8 cellular contexts compared by ENCODE assay signal in genomic region chr11:63766501-63767270, GRCh38. TPM values are rescaled to one million over a fixed set of nuclear protein-coding genes. Genes with fewer than 3 reads are reported as not detected.
DNase-seq lines count a peak whose midpoint lies in the region; ATAC-seq, FAIRE-seq and TF ChIP-seq lines count a peak whose summit lies in the region.

No MANE protein-coding gene starts in this region.

- peak overlapping the region; percentile 63; the same call in 2 of the 3 replicates for H3K4me3 ChIP-seq in A549
- H3K4me3 ChIP-seq in IMR-90 (ENCODE audit: insufficient read depth, low read depth, low read length) = peak overlapping the region; percentile 59
- peak overlapping the region; percentile 77 to 78 for H3K4me3 ChIP-seq in cardiac fibroblast (replicated peaks in 1 of 2; ENCODE audit: low read depth in 2 of 2, low read length in 2 of 2)
- peak overlapping the region; percentile 67 to 94 for H3K4me3 ChIP-seq in muscle layer of duodenum (ENCODE audit: low read depth in 1 of 2, low read length in 2 of 2)
- H3K4me3 ChIP-seq in left lung = peak overlapping the region in 1 of 2 donors; percentile 79

- CTCF ChIA-PET in A549 (lab: Yijun Ruan, JAX) (interaction anchor here (1.0 to 4.3 kb wide), 12 partner anchors 9 to 383 kb away, joined by 3 to 32 read pairs (median 6); partner anchors contain the start of gene SPINDOC), IMR-90 (lab: Yijun Ruan, JAX) (interaction anchor here (1.4 kb wide), 1 partner anchor 70 kb away, joined by 4 read pairs; no protein-coding TSS in a partner anchor)

- H3K14ac ChIP-seq in IMR-90 (replicated peaks; ENCODE audit: low read depth, low read length) = no peak overlapping the region

- peak overlapping the region; percentile 82 for H3K4me2 ChIP-seq in A549
- H3K4me2 ChIP-seq in IMR-90 (ENCODE audit: low read depth, low read length) = peak overlapping the region; percentile 75

- peak overlapping the region in 1 of 2 experiments; percentile 99; a peak in 1 of 6 replicates for H3K27ac ChIP-seq in A549
- peak overlapping the region; percentile 11; the same call in 1 of the 2 replicates for H3K27ac ChIP-seq in IMR-90 (ENCODE audit: insufficient read depth, low read length)
- H3K27ac ChIP-seq in muscle layer of duodenum (ENCODE audit: low read length) = peak overlapping the region; percentile 13
- H3K27ac ChIP-seq in left lung = no peak overlapping the region

- TF ChIP-seq EP300 in A549 (IDR thresholded peaks at IDR 0.05) = no peak

- TF ChIP-seq RAD21 in A549 (conservative IDR thresholded peaks at IDR 0.05 in 1 of 2, IDR thresholded peaks at IDR 0.05 in 1 of 2) (no peak), IMR-90 (IDR thresholded peaks at IDR 0.05; ENCODE audit: low read length) (no peak)

- dilution Hi-C loops in IMR-90 (cut with HindIII; ENCODE audit: low sequenced_read_pairs, unreplicated experiment) = no loop called here

- DNase-seq in A549 (ENCODE audit: low read depth in 1 of 2, low spot score in 1 of 2) (no peak), IMR-90 (no peak), cardiac fibroblast (ENCODE audit: low read depth in 2 of 2) (no peak), left lung (no peak)
- no peak for DNase-seq in stimulated activated CD4-positive, alpha-beta T cell treated with anti-CD3 and anti-CD28 coated beads, Interleukin-12 subunit alpha, Interleukin-12 subunit beta, amount 100 ng/mL, for 4 hours

- H3K4ac ChIP-seq in IMR-90 (ENCODE audit: low read depth, low read length) = peak overlapping the region; percentile 6; the same call in 1 of the 2 replicates

- no peak overlapping the region for H2BK120ac ChIP-seq in IMR-90 (ENCODE audit: low read depth, low read length)

- no peak overlapping the region; a peak in 1 of 4 replicates for H4K8ac ChIP-seq in IMR-90 (ENCODE audit: low read depth in 2 of 2, low read length in 2 of 2)

- H3K9me1 ChIP-seq in IMR-90 (ENCODE audit: insufficient read depth, low read length) = peaks cover 5% of the 10 kb centered on the region; the same call in 1 of the 2 replicates

- H2AFZ ChIP-seq in IMR-90 (replicated peaks; ENCODE audit: low read length, poor library complexity) = no peak overlapping the region

- H3K9ac ChIP-seq in IMR-90 (ENCODE audit: low read depth, low read length) = peak overlapping the region; percentile 48

- H4K91ac ChIP-seq in IMR-90 (ENCODE audit: insufficient read depth, low read depth, low read length) = no peak overlapping the region

- no peaks in the 10 kb centered on the region for H3K9me3 ChIP-seq in A549
- H3K9me3 ChIP-seq in IMR-90 (ENCODE audit: control insufficient read depth, insufficient read depth, low read length) = no peaks in the 10 kb centered on the region
- no peaks in the 10 kb centered on the region for H3K9me3 ChIP-seq in muscle layer of duodenum (ENCODE audit: control insufficient read depth in 1 of 2, low read length in 2 of 2)
- H3K9me3 ChIP-seq in left lung = no peaks in the 10 kb centered on the region

- intact Hi-C loops in IMR-90 (cut with micrococcal nuclease) (no loop called here), left lung (cut with DNase I) (loop anchor here in 1 of 2 donors (10.0 kb wide), 1 partner anchor 178 kb away; no protein-coding TSS in a partner anchor)

- no peak for FAIRE-seq in A549 (lab: Jason Lieb, UNC)

- H3K79me1 ChIP-seq in IMR-90 (ENCODE audit: low read depth in 1 of 2, low read length in 2 of 2) = peaks cover 10 to 40% of the 10 kb centered on the region in 2 experiments

- H2AK5ac ChIP-seq in IMR-90 (ENCODE audit: low read depth, low read length) = no peak overlapping the region

- POLR2A ChIA-PET in A549 (lab: Yijun Ruan, JAX) = interaction anchor here (1.4 kb wide), 1 partner anchor 95 kb away, joined by 4 read pairs; the partner anchor contains the start of gene ATL3
- POLR2A ChIA-PET in IMR-90 (lab: Charles Lee; ENCODE audit: unreplicated experiment) = interaction anchor here (0.6 kb wide), 1 partner anchor 1468 kb away, joined by 8 read pairs; the partner anchor contains the start of gene SCGB1D4

- BruUV-seq in IMR-90 (replicated peaks; lab: Mats Ljungman, UMichigan) = no TSS peak

- in situ Hi-C loops in IMR-90 (cut with MboI; ENCODE audit: low sequenced_read_pairs) = loop anchor here (10.0 kb wide), 1 partner anchor 178 kb away; no protein-coding TSS in a partner anchor

- H3K36me3 ChIP-seq in IMR-90 (ENCODE audit: control insufficient read depth, insufficient read depth, low read length) (peaks cover 24% of the 10 kb centered on the region), muscle layer of duodenum (ENCODE audit: control insufficient read depth in 1 of 2, insufficient read depth in 2 of 2, low read length in 2 of 2) (no peaks in the 10 kb centered on the region), left lung (peaks cover 0 to 14% of the 10 kb centered on the region in 2 donors)

- TF ChIP-seq CTCF in A549 (IDR thresholded peaks at IDR 0.05) = no peak
- no peak for TF ChIP-seq CTCF in IMR-90 (conservative IDR thresholded peaks at IDR 0.05; ENCODE audit: low read depth, low read length)
- TF ChIP-seq CTCF in cardiac fibroblast (IDR thresholded peaks at IDR 0.05; ENCODE audit: low read depth, low read length) = no peak
- TF ChIP-seq CTCF in left lung (IDR thresholded peaks at IDR 0.05) = no peak

- peaks cover 25% of the 10 kb centered on the region for H4K20me1 ChIP-seq in IMR-90 (ENCODE audit: insufficient read depth, low read length)

- H2BK20ac ChIP-seq in IMR-90 (ENCODE audit: low read depth, low read length) = no peak overlapping the region

- no peak overlapping the region for H2BK15ac ChIP-seq in IMR-90 (ENCODE audit: low read depth, low read length)

- H3K23ac ChIP-seq in IMR-90 (ENCODE audit: low read depth, low read length) = peak overlapping the region; percentile 5; the same call in 1 of the 2 replicates

- H2BK5ac ChIP-seq in IMR-90 (ENCODE audit: low read depth, low read length, poor library complexity, severe bottlenecking) = no peak overlapping the region

- H3K4me1 ChIP-seq in A549 (peaks cover 30% of the 10 kb centered on the region), IMR-90 (ENCODE audit: control insufficient read depth, insufficient read depth, low read length) (peaks cover 13% of the 10 kb centered on the region), muscle layer of duodenum (ENCODE audit: control insufficient read depth in 1 of 2, insufficient read depth in 2 of 2, low read length in 2 of 2) (peaks cover 6 to 50% of the 10 kb centered on the region in 2 donors), left lung (peaks cover 4 to 36% of the 10 kb centered on the region in 2 donors)

- ATAC-seq in A549 = peak in 1 of 2 experiments; percentile 7; a peak in 2 of 6 replicates
- no peak for ATAC-seq in IMR-90 (ENCODE audit: low read depth)
- ATAC-seq in left lung = no peak
- ATAC-seq in HG03460 (IDR thresholded peaks at IDR 0.05; ENCODE audit: unreplicated experiment) = no peak
- no peak for ATAC-seq in GM19463 (IDR thresholded peaks at IDR 0.05; ENCODE audit: unreplicated experiment)

- 73% methylated on average over 8 of the region's 8 CpGs for WGBS in A549 (ENCODE audit: missing lambda C conversion rate)
- WGBS in IMR-90 (ENCODE audit: extremely low coverage in 2 of 2, insufficient read length in 1 of 2), 2 experiments = 82% methylated on average over 3 of the region's 8 CpGs; no CpG with 5 or more reads in 1 of the 2 experiments

- no peak overlapping the region for H3K18ac ChIP-seq in IMR-90 (ENCODE audit: low read depth, low read length)

- peak overlapping the region; percentile 58 for H2AK9ac ChIP-seq in IMR-90 (replicated peaks; ENCODE audit: low read depth, low read length, poor library complexity)

- H3K27me3 ChIP-seq in IMR-90 (ENCODE audit: control insufficient read depth, insufficient read depth, low read length) = no peaks in the 10 kb centered on the region
- no peaks in the 10 kb centered on the region for H3K27me3 ChIP-seq in muscle layer of duodenum (ENCODE audit: low read depth, low read length)
- peaks cover 0 to 31% of the 10 kb centered on the region in 2 donors for H3K27me3 ChIP-seq in left lung

- H3K56ac ChIP-seq in IMR-90 (ENCODE audit: extremely low read depth, insufficient read depth, low read length) = no peak overlapping the region

- TF ChIP-seq POLR2A in A549 (IDR thresholded peaks at IDR 0.05; ENCODE audit: low read length) (no peak), IMR-90 (IDR thresholded peaks at IDR 0.05; ENCODE audit: low read depth, low read length) (no peak)

- H4K5ac ChIP-seq in IMR-90 (ENCODE audit: low read depth, low read length) = no peak overlapping the region

TF ChIP-seq in A549, 52 proteins besides CTCF, POLR2A, EP300 and RAD21 (continues in another document):
- TF ChIP-seq BHLHE40 (IDR thresholded peaks at IDR 0.05; ENCODE audit: low read depth, low read length) = no peak
- TF ChIP-seq RFX5 (IDR thresholded peaks at IDR 0.05) = no peak
- TF ChIP-seq NPAS2 (CRISPR knock-in tag; IDR thresholded peaks at IDR 0.05; ENCODE audit: borderline replicate concordance) = no peak
- no peak for TF ChIP-seq HOXB5 (CRISPR knock-in tag; IDR thresholded peaks at IDR 0.05)

TF ChIP-seq in IMR-90, 13 proteins besides CTCF, POLR2A, EP300 and RAD21 (continues in another document):
- TF ChIP-seq SMC3 (IDR thresholded peaks at IDR 0.05; ENCODE audit: low read depth, low read length) (no peak), CEBPB (IDR thresholded peaks at IDR 0.05; ENCODE audit: low read depth, low read length) (no peak), MXI1 (IDR thresholded peaks at IDR 0.05; ENCODE audit: borderline replicate concordance, low read depth, low read length) (no peak), CHD1 (IDR thresholded peaks at IDR 0.05; ENCODE audit: low read depth, low read length) (no peak)

RNA-seq across cellular contexts. Expression of gene ZFTA, which starts 1.9 kb away (rescaled TPM):
- polyA plus RNA-seq in A549 (2011; rRNA removed) (2.4 and 3.0 TPM in 2 replicates), A549 (2017; fragmentation: RNase III; extraction: RNeasy Plus Mini Kit Qiagen cat#74134 plus additional on column Dnase treatment) (5.6 to 6.6 TPM (median 6.5 TPM) in 3 replicates), IMR-90 (2012; rRNA removed) (8.1 and 8.8 TPM in 2 replicates)
- polyA plus RNA-seq in A549 (2012; cell fraction: cytosol; rRNA removed) = 2.2 and 3.7 TPM in 2 replicates
- 7.1 and 11.9 TPM in 2 replicates for polyA plus RNA-seq in A549 (2012; cell fraction: nucleus; rRNA removed)
- polyA minus RNA-seq in A549 (2011; rRNA and poly(A)+ RNA removed) = 1.9 and 2.6 TPM in 2 replicates
- total RNA-seq in IMR-90 (2012; rRNA removed) (5.4 and 7.2 TPM in 2 replicates), left lung (10 to 100 TPM in 1 of 2 donors, 1 to 10 TPM in 1; 9.2 to 14.0 TPM)
- polyA plus RNA-seq in IMR-90 (2012; cell fraction: cytosol; rRNA removed) = 8.8 and 10.1 TPM in 2 replicates
- 17.0 and 22.1 TPM in 2 replicates for polyA plus RNA-seq in IMR-90 (2012; cell fraction: nucleus; rRNA removed; ENCODE audit: low replicate concordance)

RNA-seq across cellular contexts. Expression of gene SPINDOC, which starts 46.6 kb away (rescaled TPM):
- 15.6 and 17.6 TPM in 2 replicates for polyA plus RNA-seq in A549 (2011; rRNA removed)
- 46.0 and 55.7 TPM in 2 replicates for polyA plus RNA-seq in A549 (2012; cell fraction: cytosol; rRNA removed)
- polyA plus RNA-seq in A549 (2012; cell fraction: nucleus; rRNA removed) = 38.7 and 42.5 TPM in 2 replicates
- polyA plus RNA-seq in A549 (2017; fragmentation: RNase III; extraction: RNeasy Plus Mini Kit Qiagen cat#74134 plus additional on column Dnase treatment) = 30.4 to 34.8 TPM (median 32.1 TPM) in 3 replicates
- polyA minus RNA-seq in A549 (2011; rRNA and poly(A)+ RNA removed) = 7.0 and 9.2 TPM in 2 replicates
- total RNA-seq in IMR-90 (2012; rRNA removed) = 10.0 and 11.9 TPM in 2 replicates
- polyA plus RNA-seq in IMR-90 (2012; rRNA removed) = 29.9 and 39.0 TPM in 2 replicates
- polyA plus RNA-seq in IMR-90 (2012; cell fraction: cytosol; rRNA removed) = 34.0 and 34.1 TPM in 2 replicates
- polyA plus RNA-seq in IMR-90 (2012; cell fraction: nucleus; rRNA removed; ENCODE audit: low replicate concordance) = 23.5 and 34.0 TPM in 2 replicates
- total RNA-seq in left lung = 10 to 100 TPM; 20.3 to 21.7 TPM

Comparison
In these comparisons a context has a peak if more than half of its experiments do, and no peak if none do; other contexts are left out.
1. H3K27ac ChIP-seq: peak in IMR-90 (single experiment) and muscle layer of duodenum (single experiment); none in left lung (0 of 2).